ENCODE assay signal across 8 cellular contexts in the genomic region with DNA sequence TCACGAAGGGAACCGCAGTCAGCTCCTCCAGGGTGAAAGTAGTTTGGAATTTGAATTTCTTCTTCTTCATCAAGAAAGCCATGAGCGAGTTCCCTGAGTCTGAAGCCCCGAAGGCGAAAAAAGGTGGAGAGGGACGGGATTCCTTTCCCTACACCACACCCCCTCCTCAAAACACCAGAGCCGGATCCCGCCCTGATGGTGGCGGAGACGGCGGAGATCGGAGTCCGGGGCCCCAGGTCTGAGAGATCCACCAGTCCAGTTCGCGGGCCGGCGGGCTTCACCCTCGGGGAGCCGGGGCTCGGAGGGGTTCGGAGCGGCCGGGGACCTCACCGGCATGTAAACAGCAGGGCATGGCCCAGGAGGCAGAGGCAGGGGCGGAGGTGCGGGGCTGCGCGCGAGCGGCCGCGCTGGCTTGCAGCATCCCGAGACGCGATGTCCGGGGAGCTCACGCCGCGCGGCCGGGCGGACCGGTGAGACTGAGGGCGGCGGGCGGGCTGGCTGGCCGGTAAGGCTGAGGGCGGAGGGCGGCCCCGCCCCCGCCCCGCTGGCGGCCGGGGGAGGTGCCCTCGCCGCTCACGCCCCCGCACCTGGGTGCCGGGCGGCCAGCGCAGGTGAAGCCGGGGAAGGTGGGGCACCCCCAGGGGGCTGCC. TPM values are rescaled to one million over a fixed set of nuclear protein-coding genes. Genes with fewer than 3 reads are reported as not detected.
A peak's percentile ranks its signal among the peaks of the same experiment; 100 is the strongest.
DNase-seq lines count a peak whose midpoint lies in the region; ATAC-seq and TF ChIP-seq lines count a peak whose summit lies in the region.

No MANE protein-coding gene starts in this region.

- peaks cover 9% of the 10 kb centered on the region for H3K27me3 Mint-ChIP-seq in brain

- ATAC-seq in HG02981 (IDR thresholded peaks at IDR 0.05; ENCODE audit: unreplicated experiment) (peak; percentile 19), RWPE2 (ENCODE audit: low read depth) (peak; percentile 21)
- ATAC-seq in stimulated activated naive CD8-positive, alpha-beta T cell treated with anti-CD3 and anti-CD28 coated beads, Interleukin-15, Interleukin-2, amounts not matched to agents 100 U/mL and 50 U/mL, for 24 hours: peak; percentile 5

- no peaks in the 10 kb centered on the region for H3K36me3 Mint-ChIP-seq in brain

- peak overlapping the region; percentile 93 for H3K4me3 ChIP-seq in RWPE2 (ENCODE audit: severe bottlenecking)

- peak; percentile 40 for DNase-seq in stimulated activated CD4-positive, alpha-beta T cell treated with anti-CD3 and anti-CD28 coated beads, Interleukin-4, amount 100 ng/mL, for 24 hours
- no peak for DNase-seq in stimulated activated CD4-positive, alpha-beta T cell treated with anti-CD3 and anti-CD28 coated beads, Interleukin-12 subunit alpha, Interleukin-12 subunit beta, amount 100 ng/mL, for 4 hours
- DNase-seq in RWPE2 (ENCODE audit: low spot score) (no peak), kidney tubule cell (ENCODE audit: low spot score) (peak; percentile 58), midbrain (lab: John Stamatoyannopoulos, UW) (no peak)
- no peak for DNase-seq in stimulated activated naive CD8-positive, alpha-beta T cell treated with anti-CD3 and anti-CD28 coated beads, Interleukin-15, Interleukin-2, amounts not matched to agents 100 U/mL and 50 U/mL, for 24 hours

- TF ChIP-seq CTCF in RWPE2 (IDR thresholded peaks at IDR 0.05; ENCODE audit: poor library complexity, severe bottlenecking) (no peak), brain (conservative IDR thresholded peaks at IDR 0.05) (no peak)

- no peaks in the 10 kb centered on the region for H3K36me3 ChIP-seq in RWPE2 (ENCODE audit: low read depth)

- peak overlapping the region; percentile 97 to 99 (median 97) for H3K4me3 Mint-ChIP-seq in brain

- H3K9me3 ChIP-seq in RWPE2 (ENCODE audit: severe bottlenecking): no peaks in the 10 kb centered on the region

- H3K4me1 Mint-ChIP-seq in brain: peaks cover 63% of the 10 kb centered on the region

- H3K27ac Mint-ChIP-seq in brain: peak overlapping the region; percentile 95 to 99 (median 97)

- H3K27ac ChIP-seq in RWPE2 (ENCODE audit: poor library complexity, severe bottlenecking): peak overlapping the region; percentile 42

- no peaks in the 10 kb centered on the region for H3K9me3 Mint-ChIP-seq in brain

- H3K27me3 ChIP-seq in RWPE2 (ENCODE audit: insufficient read depth, poor library complexity, severe bottlenecking): no peaks in the 10 kb centered on the region

- peaks cover 5% of the 10 kb centered on the region for H3K4me1 ChIP-seq in RWPE2 (ENCODE audit: insufficient read depth, poor library complexity, severe bottlenecking)

RNA-seq across cellular contexts. Expression of a gene that starts 0.6 kb away (rescaled TPM):
- polyA plus RNA-seq in brain (ENCODE audit: insufficient read depth, low read depth, low replicate concordance): 78.8 TPM

RNA-seq across cellular contexts. Expression of a gene that starts 42.5 kb away (rescaled TPM):
- 144 TPM for polyA plus RNA-seq in brain (ENCODE audit: insufficient read depth, low read depth, low replicate concordance)

RNA-seq across cellular contexts. Expression of a gene that starts 49.6 kb away (rescaled TPM):
- polyA plus RNA-seq in brain (ENCODE audit: insufficient read depth, low read depth, low replicate concordance): 2.4 TPM

Comparison
In these comparisons a context has a peak if more than half of its experiments do, and no peak if none do; other contexts are left out.
1. DNase-seq: peak in stimulated activated CD4-positive, alpha-beta T cell treated with anti-CD3 and anti-CD28 coated beads, Interleukin-4, amount 100 ng/mL, for 24 hours (single experiment) and kidney tubule cell (single experiment); none in stimulated activated CD4-positive, alpha-beta T cell treated with anti-CD3 and anti-CD28 coated beads, Interleukin-12 subunit alpha, Interleukin-12 subunit beta, amount 100 ng/mL, for 4 hours (single experiment), RWPE2 (single experiment), stimulated activated naive CD8-positive, alpha-beta T cell treated with anti-CD3 and anti-CD28 coated beads, Interleukin-15, Interleukin-2, amounts not matched to agents 100 U/mL and 50 U/mL, for 24 hours (single experiment) and midbrain (single experiment).
2. Peak in every context shown above with its lines, with median percentiles within 50 percentile points of each other: ATAC-seq.